In the genomic region with DNA sequence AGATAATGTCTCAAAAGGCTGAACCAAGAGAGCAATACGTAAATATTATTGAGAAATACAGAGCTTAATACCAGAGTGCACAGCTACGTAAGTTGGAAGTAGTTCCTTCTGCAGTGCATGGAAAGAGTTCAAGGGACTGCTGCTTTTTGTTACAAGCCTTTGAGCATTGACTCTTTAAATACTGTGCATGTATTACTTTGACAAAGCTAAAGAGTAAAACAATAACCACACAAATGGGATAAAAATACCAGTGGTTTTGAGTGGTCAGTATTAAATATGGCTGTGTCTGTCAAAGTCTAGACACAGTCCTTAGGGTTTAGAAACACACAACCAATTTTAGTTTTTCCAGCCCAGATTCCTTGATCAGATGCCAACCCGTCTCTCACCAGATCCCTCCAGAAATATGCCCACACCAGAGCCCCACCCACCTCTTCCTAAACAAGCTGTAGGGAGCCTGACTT, we compare ENCODE assay signal across 23 cellular contexts.
DNase-seq lines count a peak whose midpoint lies in the region; ATAC-seq and TF ChIP-seq lines count a peak whose summit lies in the region.
"Had no signal": no experiment of that assay in that cellular context is flagged by ENCODE, and none has a peak within 500 bp of the region (broad histone marks: within the 10 kb centered on the region; RNA-seq: fewer than 3 reads in every experiment).

No MANE protein-coding gene starts in this region.

- H2BK12ac ChIP-seq in neuronal stem cell (ENCODE audit: low read length), result no peak overlapping the region

- H2BK120ac ChIP-seq in neuronal stem cell (ENCODE audit: low read depth, low read length), result no peak overlapping the region

- H3K9me3 ChIP-seq in GM23248 (ENCODE audit: low read depth) (no peaks in the 10 kb centered on the region), smooth muscle cell (replicated peaks; ENCODE audit: low read depth) (no peaks in the 10 kb centered on the region), neuronal stem cell (replicated peaks in 1 of 2; ENCODE audit: control insufficient read depth in 2 of 2, insufficient read depth in 1 of 2, low read depth in 1 of 2, low read length in 2 of 2) (no peaks in the 10 kb centered on the region), WERI-Rb-1 (ENCODE audit: severe bottlenecking) (no peaks in the 10 kb centered on the region)

- DNase-seq in GM23248 (peak; percentile 39), amniotic epithelial cell (ENCODE audit: low read depth) (peak; percentile 69), foreskin melanocyte (peak; percentile 11), smooth muscle cell (lab: John Stamatoyannopoulos, UW; ENCODE audit: unreplicated experiment) (no peak), neuronal stem cell (ENCODE audit: low spot score) (no peak), WERI-Rb-1 (no peak)
- no peak for DNase-seq in activated CD4-positive, alpha-beta T cell treated with anti-CD3 and anti-CD28 coated beads, Interleukin-2, amount 50 U/mL, for 48 hours
- DNase-seq: activated naive CD4-positive, alpha-beta T cell treated with anti-CD3 and anti-CD28 coated beads, Interleukin-2, amount 50 U/mL, for 16 hours; activated T-cell treated with anti-CD3 and anti-CD28 coated beads, Interleukin-2, amount 50 U/mL, for 48 hours; AML-193; CD8-positive, alpha-beta memory T cell; DND-41; heart right ventricle; Kasumi-1; NCI-H187 treated with DMSO at 0.1 percent for 48 hours; NCI-H2227 treated with DMSO at 0.1 percent for 48 hours; NCI-H82; OCI-M1; SHP77 treated with DMSO at 0.1 percent for 48 hours; stimulated activated naive B cell treated with anti-CD40 and anti-IgM and Interleukin-4, amounts not matched to agents 10 μg/mL and 1 μg/mL and 100 μg/mL, for 72 hours; T-cell had no signal

- H3K9me2 ChIP-seq in GM23248 (ENCODE audit: insufficient read depth), result no peaks in the 10 kb centered on the region; the same call in 1 of the 2 replicates

- no peak overlapping the region for H2AK5ac ChIP-seq in neuronal stem cell (ENCODE audit: low read depth, low read length)

- H3K36me3 ChIP-seq in GM23248 (ENCODE audit: low read depth) (no peaks in the 10 kb centered on the region), smooth muscle cell (ENCODE audit: low read depth) (no peaks in the 10 kb centered on the region), neuronal stem cell (replicated peaks in 1 of 2; ENCODE audit: control insufficient read depth in 2 of 2, insufficient read depth in 2 of 2, low read length in 2 of 2) (no peaks in the 10 kb centered on the region), WERI-Rb-1 (no peaks in the 10 kb centered on the region)
- H3K36me3 ChIP-seq: heart right ventricle had no signal

- H4K91ac ChIP-seq in neuronal stem cell (ENCODE audit: low read depth, low read length, poor library complexity), result no peak overlapping the region

- no peak for ATAC-seq in HG03571 (IDR thresholded peaks at IDR 0.05; ENCODE audit: unreplicated experiment)
- ATAC-seq: stimulated activated naive B cell treated with anti-CD40 and anti-IgM and Interleukin-4, amounts not matched to agents 10 μg/mL and 1 μg/mL and 100 μg/mL, for 72 hours; T-cell had no signal

- no peak overlapping the region for H3K23ac ChIP-seq in neuronal stem cell (ENCODE audit: low read depth, low read length, poor library complexity)

- H3K4me1 ChIP-seq in GM23248 (ENCODE audit: insufficient read depth) (peaks cover 58% of the 10 kb centered on the region), smooth muscle cell (ENCODE audit: low read depth) (peaks cover 3% of the 10 kb centered on the region), neuronal stem cell (ENCODE audit: control insufficient read depth in 2 of 2, insufficient read depth in 1 of 2, low read depth in 1 of 2, low read length in 2 of 2) (no peaks in the 10 kb centered on the region)

- no peak overlapping the region for H3K14ac ChIP-seq in neuronal stem cell (ENCODE audit: low read length)

- no peak overlapping the region for H2BK15ac ChIP-seq in neuronal stem cell (ENCODE audit: low read length)

- H4K8ac ChIP-seq in neuronal stem cell (ENCODE audit: low read depth, low read length), result no peak overlapping the region

- H2BK5ac ChIP-seq in neuronal stem cell (ENCODE audit: low read length), result no peak overlapping the region

- H4K20me1 ChIP-seq in GM23248 (ENCODE audit: insufficient read depth), result no peaks in the 10 kb centered on the region
- H4K20me1 ChIP-seq in smooth muscle cell (ENCODE audit: low read depth), result no peaks in the 10 kb centered on the region

- H3K27ac ChIP-seq in GM23248, result peak overlapping the region; percentile 44
- peak overlapping the region; percentile 61 for H3K27ac ChIP-seq in smooth muscle cell (ENCODE audit: low read depth)
- H3K27ac ChIP-seq in neuronal stem cell (replicated peaks; ENCODE audit: low read length), result no peak overlapping the region
- no peak overlapping the region for H3K27ac ChIP-seq in WERI-Rb-1

- H3K18ac ChIP-seq in neuronal stem cell (ENCODE audit: low read length), result no peak overlapping the region

- no peaks in the 10 kb centered on the region for H3K79me2 ChIP-seq in GM23248 (ENCODE audit: insufficient read depth)
- no peaks in the 10 kb centered on the region for H3K79me2 ChIP-seq in smooth muscle cell (ENCODE audit: low read depth)

- H3K4me3 ChIP-seq in GM23248, result no peak overlapping the region
- no peak overlapping the region for H3K4me3 ChIP-seq in smooth muscle cell
- H3K4me3 ChIP-seq in neuronal stem cell (ENCODE audit: low read length in 2 of 2), result no peak overlapping the region
- H3K4me3 ChIP-seq in WERI-Rb-1 (ENCODE audit: low read depth, low read length), result no peak overlapping the region
- H3K4me3 ChIP-seq: heart right ventricle, skin epidermis had no signal

- H3K4me2 ChIP-seq in GM23248 (ENCODE audit: unreplicated experiment) (peak overlapping the region; percentile 6), smooth muscle cell (peak overlapping the region; percentile 33), neuronal stem cell (ENCODE audit: insufficient read depth, low read length, poor library complexity, severe bottlenecking) (no peak overlapping the region)

- H3K9ac ChIP-seq in GM23248, result 0 out of 2 replicates have a peak overlapping the region, but pooled peaks have one; percentile 8
- no peak overlapping the region for H3K9ac ChIP-seq in smooth muscle cell (ENCODE audit: low read depth)
- no peak overlapping the region for H3K9ac ChIP-seq in neuronal stem cell (ENCODE audit: low read depth, low read length, poor library complexity)

- H3K27me3 ChIP-seq in GM23248 (replicated peaks; ENCODE audit: insufficient read depth), result no peaks in the 10 kb centered on the region
- H3K27me3 ChIP-seq in smooth muscle cell (ENCODE audit: low read depth), result no peaks in the 10 kb centered on the region
- peaks cover 0 to 4% (median 0%) of the 10 kb centered on the region in 3 experiments for H3K27me3 ChIP-seq in neuronal stem cell (ENCODE audit: control insufficient read depth in 3 of 3, insufficient read depth in 3 of 3, low read depth in 1 of 3, low read length in 3 of 3)
- H3K27me3 ChIP-seq in WERI-Rb-1 (ENCODE audit: insufficient read depth, low read depth, severe bottlenecking), result peaks cover 6% of the 10 kb centered on the region
- H3K27me3 ChIP-seq: heart right ventricle had no signal

- no peak for TF ChIP-seq CTCF in smooth muscle cell (IDR thresholded peaks at IDR 0.05; ENCODE audit: borderline replicate concordance, insufficient read depth, poor library complexity, severe bottlenecking)
- no peak for TF ChIP-seq CTCF in WERI-Rb-1 (IDR thresholded peaks at IDR 0.05; ENCODE audit: low read depth, low read length)

- no peak overlapping the region for H3K4ac ChIP-seq in neuronal stem cell (ENCODE audit: low read length)

- H3K79me1 ChIP-seq in neuronal stem cell (ENCODE audit: low read depth, low read length), result no peaks in the 10 kb centered on the region

- peaks cover 52% of the 10 kb centered on the region for H3F3A ChIP-seq in GM23248 (ENCODE audit: insufficient read depth)
- peaks cover 5% of the 10 kb centered on the region for H3F3A ChIP-seq in smooth muscle cell (ENCODE audit: low read depth)

- 23 to 28% methylated on average over 3 of the region's 3 CpGs for WGBS in GM23248 (ENCODE audit: low coverage in 1 of 2, low lambda C conversion rate in 2 of 2, missing lambda C conversion rate in 2 of 2), 2 experiments
- 47% methylated on average over 3 of the region's 3 CpGs for WGBS in smooth muscle cell (ENCODE audit: low lambda C conversion rate)
- no CpG with 5 or more reads among the region's 3 CpGs for WGBS in neuronal stem cell (ENCODE audit: extremely low coverage in 2 of 2, insufficient read length in 2 of 2, insufficient replicate concordance in 1 of 2), 2 donors

- peak overlapping the region; percentile 50 for H2AFZ ChIP-seq in GM23248
- H2AFZ ChIP-seq in smooth muscle cell (ENCODE audit: low read depth), result no peak overlapping the region
- no peak overlapping the region for H2AFZ ChIP-seq in neuronal stem cell (ENCODE audit: low read length)

- in situ Hi-C loops in GM23248 (cut with MboI), result no loop called here

Comparison
In these comparisons a context has a peak if more than half of its experiments do, and no peak if none do; other contexts are left out.
1. DNase-seq: peak in GM23248 (single experiment), amniotic epithelial cell (single experiment) and foreskin melanocyte (single experiment); none in smooth muscle cell (single experiment), activated CD4-positive, alpha-beta T cell treated with anti-CD3 and anti-CD28 coated beads, Interleukin-2, amount 50 U/mL, for 48 hours (0 of 2), neuronal stem cell (single experiment) and WERI-Rb-1 (single experiment).
2. H3K27ac ChIP-seq: peak in GM23248 (single experiment) and smooth muscle cell (single experiment); none in neuronal stem cell (single experiment) and WERI-Rb-1 (single experiment).